ENCODE assay signal across 8 cellular contexts in genomic region chr19:56567274-56568120, GRCh38. TPM values are rescaled to one million over a fixed set of nuclear protein-coding genes. Genes with fewer than 3 reads are reported as not detected.
DNase-seq lines count a peak whose midpoint lies in the region; ATAC-seq, FAIRE-seq and TF ChIP-seq lines count a peak whose summit lies in the region.

Gene ZNF470 (plus strand): TSS chr19:56567468. CDS start chr19:56570312, 2,844 bp downstream.

- H3K27me3 Mint-ChIP-seq in astrocyte (ENCODE audit: low read depth, unreplicated experiment): no peaks in the 10 kb centered on the region

- no peak for FAIRE-seq in astrocyte (lab: Jason Lieb, UNC)

- TF ChIP-seq POLR2A in NB4 (IDR thresholded peaks at IDR 0.05; ENCODE audit: extremely low read depth, insufficient read length): no peak

- H3K4me1 ChIP-seq in astrocyte (ENCODE audit: insufficient read depth, low read length) (no peaks in the 10 kb centered on the region), right cardiac atrium (ENCODE audit: control insufficient read depth, insufficient read depth, low read length) (peaks cover 7% of the 10 kb centered on the region), psoas muscle (no peaks in the 10 kb centered on the region), urinary bladder (ENCODE audit: insufficient read depth) (no peaks in the 10 kb centered on the region)

- intact Hi-C loops in right cardiac atrium (cut with DNase I): loop anchor here in 1 of 4 donors (10.0 kb wide), 1 partner anchor 163 kb away; the partner anchor contains the start of gene ZNF583
- intact Hi-C loops in psoas muscle (cut with DNase I): loop anchor here in 1 of 2 donors (1.0 to 2.0 kb wide), 2 partner anchors 29 to 59 kb away; partner anchors contain the start of gene ZFP28

- peak within 1 kb of the TSS; percentile 79 for H3K9ac ChIP-seq in astrocyte (ENCODE audit: low read length)

- H3K27ac Mint-ChIP-seq in astrocyte (ENCODE audit: unreplicated experiment): peak within 1 kb of the TSS; percentile 87

- H3K27me3 ChIP-seq in H7 (ENCODE audit: control insufficient read depth, insufficient read depth, low read length): no peaks in the 10 kb centered on the region
- no peaks in the 10 kb centered on the region for H3K27me3 ChIP-seq in astrocyte (ENCODE audit: insufficient read depth, low read length)
- H3K27me3 ChIP-seq in right cardiac atrium (ENCODE audit: control insufficient read depth, insufficient read depth): no peaks in the 10 kb centered on the region
- H3K27me3 ChIP-seq in psoas muscle (ENCODE audit: insufficient read depth in 3 of 3, low read length in 2 of 3): no peaks in the 10 kb centered on the region

- TF ChIP-seq CTCF in NB4 (IDR thresholded peaks at IDR 0.05; ENCODE audit: low read depth, low read length): no peak
- TF ChIP-seq CTCF in astrocyte (IDR thresholded peaks at IDR 0.05; ENCODE audit: insufficient read depth, low read depth, low read length): no peak
- TF ChIP-seq CTCF in psoas muscle (IDR thresholded peaks at IDR 0.05): no peak

- H3K79me2 ChIP-seq in astrocyte (ENCODE audit: insufficient read depth, low read length): peaks cover 6% of the 10 kb centered on the region

- peak; percentile 94 for DNase-seq in ELR (ENCODE audit: low read depth)
- DNase-seq in H7: peak; percentile 94
- peak; percentile 88 for DNase-seq in NB4 (ENCODE audit: low read depth)
- peak; percentile 56 to 91 (median 79) for DNase-seq in T-helper 2 cell
- peak; percentile 85 for DNase-seq in astrocyte (ENCODE audit: low read depth)
- DNase-seq in right cardiac atrium: peak; percentile 97 to 98 (median 98)
- peak; percentile 97 for DNase-seq in psoas muscle

- peak within 1 kb of the TSS; percentile 93 for H3K4me2 ChIP-seq in astrocyte (ENCODE audit: low read length)

- H3K4me3 ChIP-seq in H7 (ENCODE audit: insufficient read depth, low read depth, low read length) (peak within 1 kb of the TSS; percentile 83), NB4 (ENCODE audit: low read depth, low read length) (peak within 1 kb of the TSS; percentile 62), astrocyte (ENCODE audit: insufficient read depth, low read depth, low read length) (peak within 1 kb of the TSS; percentile 91), right cardiac atrium (ENCODE audit: low read length) (peak within 1 kb of the TSS; percentile 82), psoas muscle (peak within 1 kb of the TSS; percentile 100), urinary bladder (ENCODE audit: low read depth, low read length) (peak within 1 kb of the TSS; percentile 65)

- ATAC-seq in right cardiac atrium: peak; percentile 100
- ATAC-seq in psoas muscle: peak; percentile 98 to 100 (median 100)

- H3K36me3 Mint-ChIP-seq in astrocyte (ENCODE audit: low read depth, unreplicated experiment): peaks cover 58% of the 10 kb centered on the region

- H3K27ac ChIP-seq in astrocyte (ENCODE audit: low read depth, low read length): peak within 1 kb of the TSS; percentile 21
- H3K27ac ChIP-seq in right cardiac atrium (ENCODE audit: low read length): peak within 1 kb of the TSS; percentile 88
- H3K27ac ChIP-seq in psoas muscle: peak within 1 kb of the TSS; percentile 84
- H3K27ac ChIP-seq in urinary bladder (ENCODE audit: low read depth): peak within 1 kb of the TSS; percentile 60

- peaks cover 36% of the 10 kb centered on the region for H3K9me3 ChIP-seq in astrocyte (ENCODE audit: insufficient read depth, low read depth, low read length)
- peaks cover 4% of the 10 kb centered on the region for H3K9me3 ChIP-seq in right cardiac atrium (ENCODE audit: control insufficient read depth, low read length)
- peaks cover 78% of the 10 kb centered on the region for H3K9me3 ChIP-seq in psoas muscle

- H4K20me1 ChIP-seq in astrocyte (ENCODE audit: insufficient read depth, low read length): no peaks in the 10 kb centered on the region

- H3K4me1 Mint-ChIP-seq in astrocyte (ENCODE audit: low read depth, unreplicated experiment): peaks cover 8% of the 10 kb centered on the region

- peaks cover 65% of the 10 kb centered on the region for H3K9me3 Mint-ChIP-seq in astrocyte (ENCODE audit: unreplicated experiment)

- peak within 1 kb of the TSS; percentile 100 for H2AFZ ChIP-seq in astrocyte (ENCODE audit: low read depth, low read length)

- H3K4me3 Mint-ChIP-seq in astrocyte (ENCODE audit: unreplicated experiment): peak within 1 kb of the TSS; percentile 100

- H3K36me3 ChIP-seq in H7 (replicated peaks; ENCODE audit: control insufficient read depth, insufficient read depth, low read length) (peaks cover 8% of the 10 kb centered on the region), astrocyte (ENCODE audit: insufficient read depth, low read length) (peaks cover 16% of the 10 kb centered on the region), psoas muscle (ENCODE audit: insufficient read depth in 1 of 2, low read depth in 1 of 2) (peaks cover 25 to 42% of the 10 kb centered on the region in 2 donors), urinary bladder (ENCODE audit: insufficient read depth) (peaks cover 15% of the 10 kb centered on the region)

- WGBS in right cardiac atrium: 3% methylated on average over 66 of the region's 66 CpGs
- 2 to 3% (median 3%) methylated on average over 51 to 66 of the region's 66 CpGs for WGBS in psoas muscle, 3 donors
- 3% methylated on average over 66 of the region's 66 CpGs for WGBS in urinary bladder

RNA-seq across cellular contexts. Expression of gene ZNF470, which starts in this region (rescaled TPM):
- total RNA-seq in H7 (2014; rRNA removed; shearing (Covaris generic)): 1.4 and 1.9 TPM in 2 replicates
- total RNA-seq in astrocyte: 4.9 and 6.8 TPM in 2 replicates
- 1 to 10 TPM; 3.5 to 5.2 (median 4.8) TPM for total RNA-seq in right cardiac atrium
- polyA plus RNA-seq in right cardiac atrium: 2.8 TPM
- 1 to 10 TPM in 3 of 4 donors, under 1 TPM in 1; 0.87 to 2.6 (median 1.6) TPM for total RNA-seq in psoas muscle
- polyA plus RNA-seq in psoas muscle: 1 to 10 TPM in 2 of 3 donors, under 1 TPM in 1; 0.44 to 3.4 (median 2.1) TPM
- 9.7 TPM for total RNA-seq in urinary bladder
- polyA plus RNA-seq in urinary bladder: 4.0 TPM

Comparison
In these comparisons a context has a peak if more than half of its experiments do, and no peak if none do; other contexts are left out.
1. Peak in every context shown above with its lines: DNase-seq, ATAC-seq, H3K4me3 ChIP-seq and H3K27ac ChIP-seq.
2. H3K27ac ChIP-seq: peak in every context shown above with its lines; median percentile 88 in right cardiac atrium; 84 in psoas muscle; 60 in urinary bladder; 21 in astrocyte.